In genomic region chr1:16720403-16721223, GRCh38 we compare ENCODE assay signal across 12 cellular contexts. TPM values are rescaled to one million over a fixed set of nuclear protein-coding genes. Genes with fewer than 3 reads are reported as not detected.
DNase-seq lines count a peak whose midpoint lies in the region; ATAC-seq and TF ChIP-seq lines count a peak whose summit lies in the region.
"Had no signal": no experiment of that assay in that cellular context is flagged by ENCODE, and none has a peak within 500 bp of the region (broad histone marks: within the 10 kb centered on the region; RNA-seq: fewer than 3 reads in every experiment).

No MANE protein-coding gene starts in this region.

- ATAC-seq in GM21423 (IDR thresholded peaks at IDR 0.05; ENCODE audit: unreplicated experiment) (no peak), GM19463 (IDR thresholded peaks at IDR 0.05; ENCODE audit: unreplicated experiment) (no peak)

- CTCF ChIA-PET in activated naive CD4-positive, alpha-beta T cell treated with anti-CD3 and anti-CD28 coated beads for 36 hours (lab: Charles Lee), result no interaction called here

- H3K4me3 Mint-ChIP-seq in activated naive CD4-positive, alpha-beta T cell treated with anti-CD3 and anti-CD28 coated beads for 36 hours, result no peak overlapping the region
- H3K4me3 Mint-ChIP-seq: CD14-positive monocyte had no signal

- H3K4me1 Mint-ChIP-seq in activated naive CD4-positive, alpha-beta T cell treated with anti-CD3 and anti-CD28 coated beads for 36 hours (ENCODE audit: low read depth), result no peaks in the 10 kb centered on the region
- H3K4me1 Mint-ChIP-seq: CD14-positive monocyte had no signal

- H2AFZ ChIP-seq in osteoblast (ENCODE audit: low read length), result no peak overlapping the region

- TF ChIP-seq CTCF in GM13977 (IDR thresholded peaks at IDR 0.05; ENCODE audit: extremely low read depth, insufficient read depth, missing control alignments) (no peak), osteoblast (IDR thresholded peaks at IDR 0.05; ENCODE audit: extremely low read depth, low read depth, low read length) (no peak)

- intact Hi-C loops in activated naive CD4-positive, alpha-beta T cell treated with anti-CD3 and anti-CD28 coated beads for 36 hours (cut with micrococcal nuclease), result loop anchor here (10.0 kb wide), 1 partner anchor 46 kb away; no protein-coding TSS in a partner anchor

- no peaks in the 10 kb centered on the region for H3K9me3 ChIP-seq in osteoblast (ENCODE audit: low read depth, low read length)

- no peaks in the 10 kb centered on the region for H3K4me1 ChIP-seq in osteoblast (ENCODE audit: insufficient read depth, low read length)

- H3K27ac Mint-ChIP-seq in activated naive CD4-positive, alpha-beta T cell treated with anti-CD3 and anti-CD28 coated beads for 36 hours, result no peak overlapping the region

- H3K27me3 Mint-ChIP-seq in activated naive CD4-positive, alpha-beta T cell treated with anti-CD3 and anti-CD28 coated beads for 36 hours (ENCODE audit: low read depth), result peaks cover 7% of the 10 kb centered on the region

- peaks cover 49% of the 10 kb centered on the region for H3K27me3 ChIP-seq in osteoblast (ENCODE audit: insufficient read depth, low read length)

- no peaks in the 10 kb centered on the region for H3K36me3 Mint-ChIP-seq in activated naive CD4-positive, alpha-beta T cell treated with anti-CD3 and anti-CD28 coated beads for 36 hours (ENCODE audit: low read depth)
- H3K36me3 Mint-ChIP-seq: CD14-positive monocyte had no signal

- no peak overlapping the region for H3K4me3 ChIP-seq in osteoblast (ENCODE audit: insufficient read depth, low read length)

- H4K20me1 ChIP-seq in osteoblast (ENCODE audit: insufficient read depth, low read length), result no peaks in the 10 kb centered on the region

- in situ Hi-C loops in GM13977 (cut with MboI; ENCODE audit: low pct_unique_long_range_greater_than_20kb, low sequenced_read_pairs, unreplicated experiment), result loop anchor here (10.0 kb wide), 1 partner anchor 106 kb away; the partner anchor contains the start of gene NBPF1

- no peaks in the 10 kb centered on the region for H3K9me3 Mint-ChIP-seq in activated naive CD4-positive, alpha-beta T cell treated with anti-CD3 and anti-CD28 coated beads for 36 hours

- no peak overlapping the region for H3K4me2 ChIP-seq in osteoblast (ENCODE audit: insufficient read depth, low read length)

- H3K27ac ChIP-seq in osteoblast (ENCODE audit: low read depth, low read length), result no peak overlapping the region
- H3K27ac ChIP-seq: HL-60 had no signal

- H3K79me2 ChIP-seq in osteoblast (ENCODE audit: insufficient read depth, low read length), result no peaks in the 10 kb centered on the region

- H3K36me3 ChIP-seq in osteoblast (ENCODE audit: insufficient read depth, low read length), result no peaks in the 10 kb centered on the region

- peak; percentile 17 for DNase-seq in D341Med (ENCODE audit: low spot score)
- peak; percentile 37 for DNase-seq in GM13977 (ENCODE audit: low spot score)
- peak; percentile 13 for DNase-seq in dedifferentiated amniotic fluid mesenchymal stem cell (ENCODE audit: extremely low spot score)
- DNase-seq in osteoblast (ENCODE audit: insufficient read length, low spot score, missing footprints), result peak; percentile 86
- DNase-seq in activated naive CD4-positive, alpha-beta T cell treated with anti-CD3 and anti-CD28 coated beads for 36 hours, result no peak
- no peak for DNase-seq in NCI-H345 treated with DMSO at 0.1 percent for 48 hours (lab: John Stamatoyannopoulos, UW; ENCODE audit: unreplicated experiment)
- DNase-seq: activated CD4-positive, CD25-positive, alpha-beta regulatory T cell; GDM1 had no signal

RNA-seq across cellular contexts. Expression of gene RNU1-4, which starts 19.7 kb away (rescaled TPM):
- total RNA-seq in osteoblast, result under 0.01 TPM in 1 of 2 replicates, not detected in the other
- total RNA-seq in activated naive CD4-positive, alpha-beta T cell treated with anti-CD3 and anti-CD28 coated beads for 36 hours, result 1,000 to 10,000 TPM; 1,341 to 1,386 TPM

RNA-seq across cellular contexts. Expression of gene RNU1-3, which starts 53.9 kb away (rescaled TPM):
- under 0.01 TPM in 1 of 2 replicates, not detected in the other for total RNA-seq in osteoblast
- 1,000 to 10,000 TPM; 1,341 to 1,386 TPM for total RNA-seq in activated naive CD4-positive, alpha-beta T cell treated with anti-CD3 and anti-CD28 coated beads for 36 hours

Comparison
In these comparisons a context has a peak if more than half of its experiments do, and no peak if none do; other contexts are left out.
1. DNase-seq: peak in D341Med (single experiment), GM13977 (single experiment), dedifferentiated amniotic fluid mesenchymal stem cell (single experiment) and osteoblast (single experiment); none in activated naive CD4-positive, alpha-beta T cell treated with anti-CD3 and anti-CD28 coated beads for 36 hours (single experiment) and NCI-H345 treated with DMSO at 0.1 percent for 48 hours (single experiment).
2. RNA of gene RNU1-4, which starts 19.7 kb away (total RNA-seq): 1,341 to 1,386 TPM in activated naive CD4-positive, alpha-beta T cell treated with anti-CD3 and anti-CD28 coated beads for 36 hours; under 0.01 TPM in osteoblast; every median in the first group is over 1,000 times any median in the second.
3. RNA of gene RNU1-3, which starts 53.9 kb away (total RNA-seq): 1,341 to 1,386 TPM in activated naive CD4-positive, alpha-beta T cell treated with anti-CD3 and anti-CD28 coated beads for 36 hours; under 0.01 TPM in osteoblast; every median in the first group is over 1,000 times any median in the second.